31 cellular contexts compared by ENCODE assay signal in the genomic region with DNA sequence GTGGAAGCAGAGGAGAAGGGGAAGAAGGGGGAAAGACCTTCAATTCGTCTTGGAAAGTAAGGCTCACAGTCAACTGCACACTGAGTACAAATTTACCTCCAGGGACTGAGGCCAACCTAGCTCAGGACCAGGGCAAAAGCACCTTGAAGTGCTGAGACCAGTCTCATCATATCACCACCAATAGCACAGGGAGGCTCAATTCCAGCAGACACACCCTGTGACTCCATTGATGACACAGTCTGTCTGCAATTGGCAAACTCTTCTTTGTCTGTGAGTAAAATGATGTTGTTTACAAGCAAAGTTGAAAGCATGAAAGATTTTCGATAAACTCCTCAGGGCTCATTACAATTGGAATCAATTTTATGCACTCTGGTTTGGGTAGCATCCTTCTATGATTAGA. TPM values are rescaled to one million over a fixed set of nuclear protein-coding genes. Genes with fewer than 3 reads are reported as not detected.
"Had no signal": no experiment of that assay in that cellular context is flagged by ENCODE, and none has a peak within 500 bp of the region (broad histone marks: within the 10 kb centered on the region; RNA-seq: fewer than 3 reads in every experiment).

No MANE protein-coding gene starts in this region.

- H3K4me3 Mint-ChIP-seq: activated CD4-positive, alpha-beta memory T cell treated with anti-CD3 and anti-CD28 coated beads for 36 hours; activated CD4-positive, alpha-beta T cell treated with anti-CD3 and anti-CD28 coated beads, Interleukin-2, amount 10 ng/mL, durations not matched to agents 7 days and 5 days; activated naive CD8-positive, alpha-beta T cell treated with anti-CD3 and anti-CD28 coated beads, Interleukin-2, amount 50 U/mL, for 24 hours; activated T-cell treated with anti-CD3 and anti-CD28 coated beads, Interleukin-2, amount 50 U/mL, for 4 hours; T-helper 17 cell had no signal

- H3K9me3 ChIP-seq: ascending aorta, body of pancreas had no signal

- H3K36me3 Mint-ChIP-seq: activated CD4-positive, alpha-beta memory T cell treated with anti-CD3 and anti-CD28 coated beads for 36 hours had no signal

- H3K27me3 ChIP-seq: ascending aorta, body of pancreas, cardiac muscle cell had no signal

- H3K4me1 ChIP-seq: ascending aorta, body of pancreas had no signal

- H3K36me3 ChIP-seq: ascending aorta, cardiac muscle cell had no signal

- H3K4me3 ChIP-seq: ascending aorta, body of pancreas, cardiac muscle cell, K562 had no signal

- ATAC-seq: activated naive CD4-positive, alpha-beta T cell treated with anti-CD3 and anti-CD28 coated beads, Interleukin-2, amount 50 U/mL, for 72 hours; activated naive CD8-positive, alpha-beta T cell treated with anti-CD3 and anti-CD28 coated beads, Interleukin-2, amount 50 U/mL, for 24 hours; activated T-cell treated with anti-CD3 and anti-CD28 coated beads, Interleukin-2, amount 50 U/mL, for 4 hours; body of pancreas; K562; Panc1; T-helper 17 cell had no signal

- H3K27me3 Mint-ChIP-seq: activated CD4-positive, alpha-beta memory T cell treated with anti-CD3 and anti-CD28 coated beads for 36 hours; activated CD4-positive, alpha-beta T cell treated with anti-CD3 and anti-CD28 coated beads, Interleukin-2, amount 10 ng/mL, durations not matched to agents 7 days and 5 days; activated naive CD8-positive, alpha-beta T cell treated with anti-CD3 and anti-CD28 coated beads, Interleukin-2, amount 50 U/mL, for 24 hours; T-helper 17 cell had no signal

- H3K27ac Mint-ChIP-seq: activated CD4-positive, alpha-beta memory T cell treated with anti-CD3 and anti-CD28 coated beads for 36 hours; activated CD4-positive, alpha-beta T cell treated with anti-CD3 and anti-CD28 coated beads, Interleukin-2, amount 10 ng/mL, durations not matched to agents 7 days and 5 days; activated naive CD4-positive, alpha-beta T cell treated with anti-CD3 and anti-CD28 coated beads, Interleukin-2, amount 50 U/mL, for 72 hours; activated naive CD8-positive, alpha-beta T cell treated with anti-CD3 and anti-CD28 coated beads, Interleukin-2, amount 50 U/mL, for 24 hours; T-helper 17 cell had no signal

- DNase-seq: activated CD4-positive, alpha-beta memory T cell treated with anti-CD3 and anti-CD28 coated beads for 36 hours; activated CD4-positive, alpha-beta T cell treated with anti-CD3 and anti-CD28 coated beads, Interleukin-2, amount 10 ng/mL, durations not matched to agents 7 days and 5 days; activated CD4-positive, CD25-positive, alpha-beta regulatory T cell; activated CD8-positive, alpha-beta memory T cell treated with anti-CD3 and anti-CD28 coated beads for 24 hours; activated effector memory CD4-positive, alpha-beta T cell treated with anti-CD3 and anti-CD28 coated beads, Interleukin-2, amount 50 U/mL, for 16 hours; activated naive CD4-positive, alpha-beta T cell treated with Interleukin-2 at 50 U/mL for 16 hours; activated naive CD8-positive, alpha-beta T cell treated with anti-CD3 and anti-CD28 coated beads, Interleukin-2, amount 50 U/mL, for 24 hours; activated T-cell treated with anti-CD3 and anti-CD28 coated beads, Interleukin-2, amount 50 U/mL, for 4 hours; amniotic stem cell; body of pancreas; Kasumi-1; NCI-H1092; NCI-H1417; NCI-H1694; NCI-H2029; NCI-H2107; NCI-H2171 treated with DMSO at 0.1 percent for 48 hours; NCI-H345; NCI-H510A; NCI-H526 treated with DMSO at 0.1 percent for 48 hours; NCI-H82; SIG-M5; T-helper 17 cell; T-helper 9 cell had no signal

- H3K27ac ChIP-seq: ascending aorta, body of pancreas, cardiac muscle cell, VCaP had no signal

- FAIRE-seq: K562 had no signal

- H3K4me1 Mint-ChIP-seq: activated CD4-positive, alpha-beta T cell treated with anti-CD3 and anti-CD28 coated beads, Interleukin-2, amount 10 ng/mL, durations not matched to agents 7 days and 5 days; activated naive CD8-positive, alpha-beta T cell treated with anti-CD3 and anti-CD28 coated beads, Interleukin-2, amount 50 U/mL, for 24 hours; T-helper 17 cell had no signal

RNA-seq across cellular contexts. Expression of a gene that starts 32.3 kb away (rescaled TPM):
- total RNA-seq: activated CD4-positive, alpha-beta memory T cell treated with anti-CD3 and anti-CD28 coated beads for 36 hours; activated CD4-positive, alpha-beta T cell treated with anti-CD3 and anti-CD28 coated beads, Interleukin-2, amount 10 ng/mL, durations not matched to agents 7 days and 5 days; activated naive CD4-positive, alpha-beta T cell treated with anti-CD3 and anti-CD28 coated beads, Interleukin-2, amount 50 U/mL, for 72 hours; activated T-cell treated with anti-CD3 and anti-CD28 coated beads, Interleukin-2, amount 50 U/mL, for 4 hours; ascending aorta; body of pancreas; cardiac muscle cell; K562; OCI-LY7; T-helper 17 cell had no signal
- polyA plus RNA-seq: cardiac muscle cell had no signal
